Comparison of ENCODE assay signal across 16 cellular contexts in the genomic region with DNA sequence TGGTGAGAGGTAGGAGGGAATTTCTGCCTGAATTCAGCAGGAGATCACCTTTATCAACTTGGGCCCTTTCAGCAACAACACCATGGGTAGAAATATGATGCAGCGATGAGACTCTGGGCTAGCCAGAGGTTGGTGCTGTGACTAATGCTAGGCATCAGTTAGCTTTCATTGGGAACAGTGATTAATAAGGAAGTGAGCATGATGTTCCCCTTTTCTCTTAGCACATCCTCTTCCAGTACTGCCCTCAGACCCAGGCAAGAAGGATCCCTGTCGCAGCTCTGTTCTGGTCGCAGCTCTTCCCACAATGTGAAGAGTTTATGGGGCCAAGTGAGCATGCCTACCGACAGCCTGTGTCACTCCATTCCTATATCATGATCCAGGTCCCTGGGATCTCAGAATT.
DNase-seq lines count a peak whose midpoint lies in the region.
"Had no signal": no experiment of that assay in that cellular context is flagged by ENCODE, and none has a peak within 500 bp of the region (broad histone marks: within the 10 kb centered on the region; RNA-seq: fewer than 3 reads in every experiment).

No MANE protein-coding gene starts in this region.

- H3K27me3 ChIP-seq in SJCRH30, result no peaks in the 10 kb centered on the region; the same call in 1 of the 2 replicates

- DNase-seq in AG08395 (ENCODE audit: low spot score) (peak; percentile 14), LHCN-M2 (ENCODE audit: low read depth) (peak; percentile 25), amniotic epithelial cell (ENCODE audit: low read depth) (peak; percentile 22), iris pigment epithelial cell (ENCODE audit: low read depth) (peak; percentile 73), SJCRH30 (no peak), NCI-H1417 treated with DMSO at 0.1 percent for 48 hours (lab: John Stamatoyannopoulos, UW) (no peak), NCI-H446 (lab: John Stamatoyannopoulos, UW) (no peak), NCI-H2227 (lab: John Stamatoyannopoulos, UW; ENCODE audit: unreplicated experiment) (no peak)
- DNase-seq: ACHN; activated CD8-positive, alpha-beta memory T cell treated with anti-CD3 and anti-CD28 coated beads, Interleukin-2, amount 50 U/mL, for 48 hours; DMS153; dorsolateral prefrontal cortex; NCI-H446 treated with DMSO at 0.1 percent for 48 hours; nucleus accumbens; stimulated activated CD4-positive, alpha-beta T cell treated with anti-CD3 and anti-CD28 coated beads, Interleukin-15, amount 100 ng/mL, for 24 hours; WERI-Rb-1 had no signal

- no peaks in the 10 kb centered on the region for H3K4me1 ChIP-seq in SJCRH30

- H3K36me3 ChIP-seq in SJCRH30, result no peaks in the 10 kb centered on the region
- H3K36me3 ChIP-seq: WERI-Rb-1 had no signal

- H3K27ac ChIP-seq in SJCRH30, result no peak overlapping the region
- H3K27ac ChIP-seq: WERI-Rb-1 had no signal

- H3K4me3 ChIP-seq in SJCRH30, result no peak overlapping the region
- H3K4me3 ChIP-seq: dorsolateral prefrontal cortex had no signal

- H3K9me3 ChIP-seq in SJCRH30 (replicated peaks), result no peaks in the 10 kb centered on the region

Comparison
In these comparisons a context has a peak if more than half of its experiments do, and no peak if none do; other contexts are left out.
1. DNase-seq: peak in AG08395 (single experiment), LHCN-M2 (single experiment), amniotic epithelial cell (single experiment) and iris pigment epithelial cell (single experiment); none in SJCRH30 (0 of 2), NCI-H1417 treated with DMSO at 0.1 percent for 48 hours (single experiment), NCI-H446 (0 of 2) and NCI-H2227 (single experiment).